In genomic region chr3:134312873-134313838, GRCh38 we compare ENCODE assay signal across 8 cellular contexts.
DNase-seq lines count a peak whose midpoint lies in the region; ATAC-seq and TF ChIP-seq lines count a peak whose summit lies in the region.

No MANE protein-coding gene starts in this region.

- CTCF ChIA-PET in activated CD8-positive, alpha-beta memory T cell treated with anti-CD3 and anti-CD28 coated beads, Interleukin-2, amount 10 ng/mL, durations not matched to agents 7 days and 5 days (lab: Charles Lee) = no interaction called here

- H3K27me3 ChIP-seq in parathyroid adenoma (ENCODE audit: control insufficient read depth, insufficient read depth, low read length) = no peaks in the 10 kb centered on the region

- H3K9me3 ChIP-seq in parathyroid adenoma (ENCODE audit: control insufficient read depth, low read length) = no peaks in the 10 kb centered on the region

- no peak overlapping the region for H3K9ac ChIP-seq in parathyroid adenoma

- no peak for ATAC-seq in activated CD8-positive, alpha-beta memory T cell treated with anti-CD3 and anti-CD28 coated beads, Interleukin-2, amount 10 ng/mL, durations not matched to agents 7 days and 5 days
- ATAC-seq in GM18861 (IDR thresholded peaks at IDR 0.05; ENCODE audit: unreplicated experiment) (no peak), HG03342 (IDR thresholded peaks at IDR 0.05; ENCODE audit: unreplicated experiment) (no peak), GM18511 (IDR thresholded peaks at IDR 0.05; ENCODE audit: unreplicated experiment) (no peak)

- H3K27me3 Mint-ChIP-seq in activated CD8-positive, alpha-beta memory T cell treated with anti-CD3 and anti-CD28 coated beads, Interleukin-2, amount 10 ng/mL, durations not matched to agents 7 days and 5 days = peaks cover 55% of the 10 kb centered on the region
- peaks cover 11% of the 10 kb centered on the region for H3K27me3 Mint-ChIP-seq in glutamatergic neuron (ENCODE audit: unreplicated experiment)

- no peak overlapping the region for H3K4me3 Mint-ChIP-seq in activated CD8-positive, alpha-beta memory T cell treated with anti-CD3 and anti-CD28 coated beads, Interleukin-2, amount 10 ng/mL, durations not matched to agents 7 days and 5 days
- no peak overlapping the region for H3K4me3 Mint-ChIP-seq in glutamatergic neuron (ENCODE audit: unreplicated experiment)

- peak overlapping the region; percentile 28 for H3K4me3 ChIP-seq in parathyroid adenoma (ENCODE audit: low read depth, low read length)

- peaks cover 31% of the 10 kb centered on the region for H3K4me1 ChIP-seq in parathyroid adenoma

- no peaks in the 10 kb centered on the region for H3K9me3 Mint-ChIP-seq in activated CD8-positive, alpha-beta memory T cell treated with anti-CD3 and anti-CD28 coated beads, Interleukin-2, amount 10 ng/mL, durations not matched to agents 7 days and 5 days (ENCODE audit: low read depth)
- peaks cover 1% of the 10 kb centered on the region for H3K9me3 Mint-ChIP-seq in glutamatergic neuron (ENCODE audit: unreplicated experiment)

- peak overlapping the region; percentile 96 for H2AFZ ChIP-seq in parathyroid adenoma

- no peaks in the 10 kb centered on the region for H3K79me2 ChIP-seq in parathyroid adenoma

- TF ChIP-seq CTCF in glutamatergic neuron (IDR thresholded peaks at IDR 0.05; ENCODE audit: partially characterized antibody, unreplicated experiment) = no peak
- peak; percentile 19 for TF ChIP-seq CTCF in parathyroid adenoma (IDR thresholded peaks at IDR 0.05)

- peaks cover 1% of the 10 kb centered on the region for H3K4me1 Mint-ChIP-seq in activated CD8-positive, alpha-beta memory T cell treated with anti-CD3 and anti-CD28 coated beads, Interleukin-2, amount 10 ng/mL, durations not matched to agents 7 days and 5 days
- no peaks in the 10 kb centered on the region for H3K4me1 Mint-ChIP-seq in glutamatergic neuron (ENCODE audit: low read depth, unreplicated experiment)

- peak overlapping the region; percentile 36 for H3K27ac ChIP-seq in parathyroid adenoma

- H3K36me3 ChIP-seq in parathyroid adenoma (ENCODE audit: control insufficient read depth, insufficient read depth, low read length) = no peaks in the 10 kb centered on the region

- H3K36me3 Mint-ChIP-seq in activated CD8-positive, alpha-beta memory T cell treated with anti-CD3 and anti-CD28 coated beads, Interleukin-2, amount 10 ng/mL, durations not matched to agents 7 days and 5 days = no peaks in the 10 kb centered on the region
- no peaks in the 10 kb centered on the region for H3K36me3 Mint-ChIP-seq in glutamatergic neuron (ENCODE audit: unreplicated experiment)

- no peak overlapping the region for H3K27ac Mint-ChIP-seq in activated CD8-positive, alpha-beta memory T cell treated with anti-CD3 and anti-CD28 coated beads, Interleukin-2, amount 10 ng/mL, durations not matched to agents 7 days and 5 days
- H3K27ac Mint-ChIP-seq in glutamatergic neuron (ENCODE audit: unreplicated experiment) = no peak overlapping the region

- peak overlapping the region; percentile 66 for H3K4me2 ChIP-seq in parathyroid adenoma (ENCODE audit: low read length)

- DNase-seq in GM03348 (ENCODE audit: low spot score) (peak; percentile 91), glutamatergic neuron (peak; percentile 40), RKO (ENCODE audit: low spot score) (no peak)
- DNase-seq in activated CD8-positive, alpha-beta memory T cell treated with anti-CD3 and anti-CD28 coated beads, Interleukin-2, amount 10 ng/mL, durations not matched to agents 7 days and 5 days = peak; percentile 36
